ENCODE assay signal across 24 cellular contexts in genomic region chr9:126363250-126363649, GRCh38.
"Had no signal": no experiment of that assay in that cellular context is flagged by ENCODE, and none has a peak within 500 bp of the region (broad histone marks: within the 10 kb centered on the region; RNA-seq: fewer than 3 reads in every experiment).

No MANE protein-coding gene starts in this region.

- H3K27ac ChIP-seq: coronary artery, heart left ventricle, ovary, right lobe of liver, thyroid gland had no signal

- H3K9me3 ChIP-seq: ovary, thyroid gland had no signal

- FAIRE-seq: urothelium cell line had no signal

- H3K4me1 ChIP-seq: right lobe of liver, thyroid gland had no signal

- ATAC-seq: activated CD8-positive, alpha-beta memory T cell treated with anti-CD3 and anti-CD28 coated beads, Interleukin-2, amount 10 ng/mL, durations not matched to agents 7 days and 5 days; gastroesophageal sphincter; heart left ventricle; natural killer cell; right lobe of liver had no signal

- H3K27me3 ChIP-seq: gastroesophageal sphincter, heart left ventricle, ovary, right lobe of liver, thyroid gland had no signal

- H3K36me3 ChIP-seq: gastroesophageal sphincter, heart left ventricle, ovary, right lobe of liver, thyroid gland had no signal

- H3K27ac Mint-ChIP-seq: activated CD4-positive, alpha-beta memory T cell treated with anti-CD3 and anti-CD28 coated beads, Interleukin-2, amount 10 ng/mL, durations not matched to agents 7 days and 5 days; activated CD8-positive, alpha-beta memory T cell treated with anti-CD3 and anti-CD28 coated beads, Interleukin-2, amount 10 ng/mL, durations not matched to agents 7 days and 5 days; activated naive CD8-positive, alpha-beta T cell treated with anti-CD3 and anti-CD28 coated beads, Interleukin-2, amount 10 ng/mL, durations not matched to agents 7 days and 5 days; immature natural killer cell; natural killer cell had no signal

- H3K4me3 Mint-ChIP-seq: activated CD4-positive, alpha-beta memory T cell treated with anti-CD3 and anti-CD28 coated beads, Interleukin-2, amount 10 ng/mL, durations not matched to agents 7 days and 5 days; activated CD8-positive, alpha-beta memory T cell treated with anti-CD3 and anti-CD28 coated beads, Interleukin-2, amount 10 ng/mL, durations not matched to agents 7 days and 5 days; activated naive CD8-positive, alpha-beta T cell treated with anti-CD3 and anti-CD28 coated beads, Interleukin-2, amount 10 ng/mL, durations not matched to agents 7 days and 5 days; brain; immature natural killer cell; natural killer cell had no signal

- H3K4me1 Mint-ChIP-seq: immature natural killer cell, natural killer cell had no signal

- H3K4me3 ChIP-seq: coronary artery, gastroesophageal sphincter, heart left ventricle, ovary, right lobe of liver, smooth muscle cell, thyroid gland had no signal

- H3K27me3 Mint-ChIP-seq: activated CD8-positive, alpha-beta memory T cell treated with anti-CD3 and anti-CD28 coated beads, Interleukin-2, amount 10 ng/mL, durations not matched to agents 7 days and 5 days; activated naive CD8-positive, alpha-beta T cell treated with anti-CD3 and anti-CD28 coated beads, Interleukin-2, amount 10 ng/mL, durations not matched to agents 7 days and 5 days; brain had no signal

- DNase-seq: activated CD4-positive, alpha-beta memory T cell treated with anti-CD3 and anti-CD28 coated beads, Interleukin-2, amount 10 ng/mL, durations not matched to agents 7 days and 5 days; activated CD4-positive, alpha-beta T cell treated with anti-CD3 and anti-CD28 coated beads for 48 hours; activated CD4-positive, CD25-positive, alpha-beta regulatory T cell; activated CD8-positive, alpha-beta memory T cell treated with anti-CD3 and anti-CD28 coated beads, Interleukin-2, amount 10 ng/mL, durations not matched to agents 7 days and 5 days; activated naive CD4-positive, alpha-beta T cell; activated naive CD8-positive, alpha-beta T cell treated with anti-CD3 and anti-CD28 coated beads, Interleukin-2, amount 10 ng/mL, durations not matched to agents 7 days and 5 days; anterior cingulate cortex; central memory CD4-positive, alpha-beta T cell; heart left ventricle; immature natural killer cell; kidney glomerular epithelial cell; mesenchymal stem cell; natural killer cell; ovary; right lobe of liver; stimulated activated CD4-positive, alpha-beta T cell treated with anti-CD3 and anti-CD28 coated beads, Interleukin-4, amount 100 ng/mL, for 1 hour; T-helper 1 cell; T1000; thyroid gland had no signal
